8 cellular contexts compared by ENCODE assay signal in the genomic region with DNA sequence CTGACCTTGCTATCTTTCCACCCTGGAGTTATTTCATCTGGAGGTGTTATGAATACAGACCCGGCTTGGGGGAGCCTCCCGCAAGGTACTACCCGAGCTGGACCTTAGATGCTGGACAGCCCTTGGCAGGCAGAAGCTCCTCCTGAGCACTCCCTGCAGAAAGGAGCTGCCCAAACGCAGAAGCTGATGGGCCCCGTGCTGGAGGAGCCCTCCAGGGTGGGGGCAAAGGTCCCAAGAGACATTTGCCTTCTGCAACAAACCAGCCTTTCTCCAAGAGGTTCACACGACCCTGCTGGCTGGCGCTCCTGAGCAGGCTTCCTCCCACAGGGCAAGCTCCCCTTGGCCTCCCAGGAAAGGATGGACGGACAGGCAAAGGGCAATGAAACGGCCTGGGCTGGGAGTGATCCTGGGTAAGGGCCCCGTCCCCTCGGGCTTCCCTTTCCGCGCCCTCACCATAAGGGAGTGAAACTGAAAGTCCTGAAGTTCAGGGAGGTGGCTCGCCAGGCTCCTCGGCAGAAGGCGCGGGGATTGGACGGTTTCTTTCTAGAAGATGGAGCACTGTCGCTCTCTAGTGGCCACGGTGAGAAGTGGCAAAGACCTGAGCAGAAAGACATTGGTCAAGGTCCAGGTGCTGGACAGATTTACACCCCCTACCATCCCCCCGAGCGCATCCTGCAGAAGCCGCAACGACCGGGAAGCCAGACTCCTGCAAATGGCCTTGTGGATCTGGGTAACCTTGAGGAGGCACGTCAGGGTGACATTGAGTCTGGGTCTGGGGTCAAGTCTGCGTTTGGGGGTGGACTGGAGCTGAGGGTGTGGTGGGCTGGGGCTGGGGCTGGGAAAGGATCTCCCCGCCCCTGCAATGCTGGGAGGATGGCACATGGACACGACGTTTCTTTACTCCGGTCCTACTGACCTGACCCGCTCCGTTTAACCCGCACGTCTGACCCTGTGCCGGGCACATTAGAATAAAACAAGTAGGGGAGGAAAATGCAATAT. TPM values are rescaled to one million over a fixed set of nuclear protein-coding genes. Genes with fewer than 3 reads are reported as not detected.
A peak's percentile ranks its signal among the peaks of the same experiment; 100 is the strongest.
DNase-seq lines count a peak whose midpoint lies in the region; ATAC-seq and TF ChIP-seq lines count a peak whose summit lies in the region.

No MANE protein-coding gene starts in this region.

- peak overlapping the region; percentile 43 to 44 for H3K4me3 ChIP-seq in prostate gland
- peak overlapping the region; percentile 53 for H3K4me3 ChIP-seq in urinary bladder (ENCODE audit: low read depth, low read length)

- no peaks in the 10 kb centered on the region for H3K9me3 Mint-ChIP-seq in T-cell

- H3K4me1 ChIP-seq in prostate gland (replicated peaks): peaks cover 9% of the 10 kb centered on the region
- no peaks in the 10 kb centered on the region for H3K4me1 ChIP-seq in urinary bladder (ENCODE audit: insufficient read depth)

- peak overlapping the region; percentile 71 to 78 for H3K27ac ChIP-seq in prostate gland
- H3K27ac ChIP-seq in urinary bladder (ENCODE audit: low read depth): no peak overlapping the region

- H3K36me3 Mint-ChIP-seq in T-cell: no peaks in the 10 kb centered on the region

- H3K27ac Mint-ChIP-seq in T-cell: peak overlapping the region; percentile 95 to 97

- no peaks in the 10 kb centered on the region for H3K27me3 ChIP-seq in prostate gland (replicated peaks; ENCODE audit: insufficient read depth)

- H3K4me1 Mint-ChIP-seq in T-cell: peaks cover 12 to 25% (median 22%) of the 10 kb centered on the region in 3 donors

- CTCF ChIA-PET in GM10248 (lab: Yijun Ruan, JAX) (interaction anchor here (0.7 to 5.1 kb wide), 38 partner anchors 9 to 447 kb away, joined by 3 to 49 read pairs (median 5); partner anchors contain the start of gene BNIP1), T-cell (lab: Charles Lee) (interaction anchor here (0.5 to 1.6 kb wide), 9 partner anchors 14 to 261 kb away, joined by 3 to 4 read pairs (median 3); no protein-coding TSS in a partner anchor)

- POLR2A ChIA-PET in GM10248 (lab: Yijun Ruan, JAX): no interaction called here
- POLR2A ChIA-PET in T-cell (lab: Charles Lee): interaction anchor here in 1 of 2 donors (0.6 kb wide), 1 partner anchor 821 kb away, joined by 3 read pairs; no protein-coding TSS in a partner anchor

- intact Hi-C loops in left ventricle myocardium superior (cut with micrococcal nuclease): loop anchor here (5.0 to 10.0 kb wide), 2 partner anchors 53 to 220 kb away; partner anchors contain the start of gene NEURL1B
- intact Hi-C loops in prostate gland (cut with DNase I): loop anchor here (1.0 to 5.0 kb wide), 4 partner anchors 56 to 235 kb away; partner anchors contain the start of gene NEURL1B

- 17% methylated on average over 36 of the region's 36 CpGs for WGBS in prostate gland
- 16% methylated on average over 36 of the region's 36 CpGs for WGBS in urinary bladder

- H3K9me3 ChIP-seq in prostate gland: no peaks in the 10 kb centered on the region

- ATAC-seq in HG02588 (IDR thresholded peaks at IDR 0.05; ENCODE audit: unreplicated experiment): peak; percentile 74
- peak; percentile 92 to 99 (median 96) for ATAC-seq in T-cell (replicated peaks in 1 of 4)
- peak; percentile 62 for ATAC-seq in left ventricle myocardium superior

- DNase-seq in GM10248 (ENCODE audit: extremely low spot score) (peak; percentile 90), NCI-H128 (lab: John Stamatoyannopoulos, UW; ENCODE audit: unreplicated experiment) (peak; percentile 32), T-cell (peak; percentile 62 to 85 (median 76)), amniotic stem cell (lab: John Stamatoyannopoulos, UW) (peak; percentile 73), left ventricle myocardium superior (peak; percentile 89), prostate gland (ENCODE audit: low spot score) (peak; percentile 86)

- H3K36me3 ChIP-seq in prostate gland (no peaks in the 10 kb centered on the region), urinary bladder (ENCODE audit: insufficient read depth) (no peaks in the 10 kb centered on the region)

- peak; percentile 87 for TF ChIP-seq CTCF in GM10248 (IDR thresholded peaks at IDR 0.05; ENCODE audit: control extremely low read depth, extremely low read depth, low read depth, missing control alignments)
- peak; percentile 86 to 96 (median 95) for TF ChIP-seq CTCF in prostate gland (IDR thresholded peaks at IDR 0.05)

- H3K27me3 Mint-ChIP-seq in T-cell: peaks cover 7 to 14% of the 10 kb centered on the region in 2 donors

- H3K4me3 Mint-ChIP-seq in T-cell: peak overlapping the region; percentile 88 to 94 (median 92)

- peak; percentile 51 for TF ChIP-seq POLR2A in prostate gland (IDR thresholded peaks at IDR 0.05)

RNA-seq across cellular contexts. Expression of gene NEURL1B, which starts 56.4 kb away (rescaled TPM):
- total RNA-seq in T-cell (under 1 TPM; 0.07 to 0.64 (median 0.20) TPM), left ventricle myocardium superior (32.0 TPM), prostate gland (10 to 100 TPM; 23.9 to 39.9 TPM), urinary bladder (52.4 TPM)
- polyA plus RNA-seq in urinary bladder: 51.9 TPM

Comparison
In these comparisons a context has a peak if more than half of its experiments do, and no peak if none do; other contexts are left out.
1. DNase-seq: peak in every context shown above with its lines; median percentile 90 in GM10248; 89 in left ventricle myocardium superior; 86 in prostate gland; 76 in T-cell; 73 in amniotic stem cell; 32 in NCI-H128.
2. RNA of gene NEURL1B, which starts 56.4 kb away (total RNA-seq): 52.4 TPM in urinary bladder (single experiment), 23.9 to 39.9 TPM in prostate gland and 32.0 TPM in left ventricle myocardium superior (single experiment); 0.07 to 0.64 TPM in T-cell; every median in the first group is over 10 times any median in the second.
3. Peak in every context shown above with its lines, with median percentiles within 50 percentile points of each other: ATAC-seq.